In genomic region chr19:46621191-46622117, GRCh38 we compare ENCODE assay signal across 1 cellular context.
TF ChIP-seq lines count a peak whose summit lies in the region.

No MANE protein-coding gene starts in this region.

TF ChIP-seq in K562, 482 proteins besides CTCF, POLR2A, EP300 and RAD21 (continued from another document):
- TF ChIP-seq, protein P1, sequence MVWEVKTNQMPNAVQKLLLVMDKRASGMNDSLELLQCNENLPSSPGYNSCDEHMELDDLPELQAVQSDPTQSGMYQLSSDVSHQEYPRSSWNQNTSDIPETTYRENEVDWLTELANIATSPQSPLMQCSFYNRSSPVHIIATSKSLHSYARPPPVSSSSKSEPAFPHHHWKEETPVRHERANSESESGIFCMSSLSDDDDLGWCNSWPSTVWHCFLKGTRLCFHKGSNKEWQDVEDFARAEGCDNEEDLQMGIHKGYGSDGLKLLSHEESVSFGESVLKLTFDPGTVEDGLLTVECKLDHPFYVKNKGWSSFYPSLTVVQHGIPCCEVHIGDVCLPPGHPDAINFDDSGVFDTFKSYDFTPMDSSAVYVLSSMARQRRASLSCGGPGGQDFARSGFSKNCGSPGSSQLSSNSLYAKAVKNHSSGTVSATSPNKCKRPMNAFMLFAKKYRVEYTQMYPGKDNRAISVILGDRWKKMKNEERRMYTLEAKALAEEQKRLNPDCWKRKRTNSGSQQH (CRISPR knock-in tag; IDR thresholded peaks at IDR 0.05) = no peak
- no peak for TF ChIP-seq ZNF124 (CRISPR knock-in tag; IDR thresholded peaks at IDR 0.05)
- TF ChIP-seq ZC3H4 (CRISPR knock-in tag; IDR thresholded peaks at IDR 0.05; ENCODE audit: borderline replicate concordance) = 0 out of 2 replicates have a peak, but pooled peaks have one; percentile 47
- TF ChIP-seq IRF1 (CRISPR knock-in tag; IDR thresholded peaks at IDR 0.05; ENCODE audit: borderline replicate concordance) = no peak
- TF ChIP-seq, protein P2, sequence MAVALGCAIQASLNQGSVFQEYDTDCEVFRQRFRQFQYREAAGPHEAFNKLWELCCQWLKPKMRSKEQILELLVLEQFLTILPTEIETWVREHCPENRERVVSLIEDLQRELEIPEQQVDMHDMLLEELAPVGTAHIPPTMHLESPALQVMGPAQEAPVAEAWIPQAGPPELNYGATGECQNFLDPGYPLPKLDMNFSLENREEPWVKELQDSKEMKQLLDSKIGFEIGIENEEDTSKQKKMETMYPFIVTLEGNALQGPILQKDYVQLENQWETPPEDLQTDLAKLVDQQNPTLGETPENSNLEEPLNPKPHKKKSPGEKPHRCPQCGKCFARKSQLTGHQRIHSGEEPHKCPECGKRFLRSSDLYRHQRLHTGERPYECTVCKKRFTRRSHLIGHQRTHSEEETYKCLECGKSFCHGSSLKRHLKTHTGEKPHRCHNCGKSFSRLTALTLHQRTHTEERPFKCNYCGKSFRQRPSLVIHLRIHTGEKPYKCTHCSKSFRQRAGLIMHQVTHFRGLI (CRISPR knock-in tag; IDR thresholded peaks at IDR 0.05) = no peak
- no peak for TF ChIP-seq SLC30A9 (CRISPR knock-in tag; IDR thresholded peaks at IDR 0.05)
- TF ChIP-seq ZNF263 (CRISPR knock-in tag; IDR thresholded peaks at IDR 0.05; ENCODE audit: borderline replicate concordance) = peak; percentile 96
- no peak for TF ChIP-seq NFE2 (IDR thresholded peaks at IDR 0.05; ENCODE audit: low read depth)
- TF ChIP-seq PHF8 (IDR thresholded peaks at IDR 0.05; ENCODE audit: borderline replicate concordance, low read length) = no peak
- no peak for TF ChIP-seq SAFB2 (IDR thresholded peaks at IDR 0.05; ENCODE audit: borderline replicate concordance, low read depth, low read length, severe bottlenecking)
- TF ChIP-seq CBX2 (IDR thresholded peaks at IDR 0.05; ENCODE audit: insufficient read depth, low read length, poor library complexity, severe bottlenecking) = no peak
- no peak for TF ChIP-seq ZFPM2 (CRISPR knock-in tag; IDR thresholded peaks at IDR 0.05)
- no peak for TF ChIP-seq ASH1L (IDR thresholded peaks at IDR 0.05; ENCODE audit: borderline replicate concordance, low read depth, partially characterized antibody)
- no peak for TF ChIP-seq MAFK (IDR thresholded peaks at IDR 0.05; ENCODE audit: low read length)
- TF ChIP-seq CREM (IDR thresholded peaks at IDR 0.05; ENCODE audit: low read depth) = 0 out of 2 replicates have a peak, but pooled peaks have one; percentile 33
- no peak for TF ChIP-seq FOXK2 (conservative IDR thresholded peaks at IDR 0.05 in 1 of 2, IDR thresholded peaks at IDR 0.05 in 1 of 2; ENCODE audit: low read depth in 2 of 2)
- TF ChIP-seq ZBTB1 (CRISPR knock-in tag; IDR thresholded peaks at IDR 0.05; ENCODE audit: borderline replicate concordance, low read depth) = no peak
- no peak for TF ChIP-seq PURB (CRISPR knock-in tag; IDR thresholded peaks at IDR 0.05; ENCODE audit: low read depth)
- no peak for TF ChIP-seq ATF1 (CRISPR knock-in tag; IDR thresholded peaks at IDR 0.05)
- TF ChIP-seq ATF1 (tag; IDR thresholded peaks at IDR 0.05) = 0 out of 2 replicates have a peak, but pooled peaks have one; percentile 17
- TF ChIP-seq BDP1 (IDR thresholded peaks at IDR 0.05; ENCODE audit: insufficient read depth, insufficient read length) = no peak
- TF ChIP-seq HDGF (IDR thresholded peaks at IDR 0.05) = no peak
- TF ChIP-seq MEIS2 (IDR thresholded peaks at IDR 0.05; ENCODE audit: partially characterized antibody) = peak; percentile 4
